ENCODE assay signal across 31 cellular contexts in genomic region chr6:104813552-104813951, GRCh38.
"Had no signal": no experiment of that assay in that cellular context is flagged by ENCODE, and none has a peak within 500 bp of the region (broad histone marks: within the 10 kb centered on the region; RNA-seq: fewer than 3 reads in every experiment).

No MANE protein-coding gene starts in this region.

- H3K27me3 Mint-ChIP-seq: activated CD4-positive, alpha-beta memory T cell treated with anti-CD3 and anti-CD28 coated beads for 36 hours; activated CD4-positive, alpha-beta T cell treated with anti-CD3 and anti-CD28 coated beads, Interleukin-2, amount 10 ng/mL, durations not matched to agents 24 days and 14 days; activated T-helper 17 cell treated with anti-CD3 and anti-CD28 coated beads, Interleukin-2, amount 50 U/mL, for 72 hours; effector memory CD8-positive, alpha-beta T cell; progenitor cell of endocrine pancreas; stimulated activated memory B cell treated with anti-CD40 and anti-IgM and Interleukin-4, amounts not matched to agents 10 μg/mL and 1 μg/mL and 100 μg/mL, for 72 hours; stimulated activated naive CD8-positive, alpha-beta T cell treated with anti-CD3 and anti-CD28 coated beads, Interleukin-15, amount 100 ng/mL, for 72 hours had no signal

- H3K4me1 Mint-ChIP-seq: nephron; stimulated activated memory B cell treated with anti-CD40 and anti-IgM and Interleukin-4, amounts not matched to agents 10 μg/mL and 1 μg/mL and 100 μg/mL, for 72 hours had no signal

- H3K4me3 Mint-ChIP-seq: activated CD4-positive, alpha-beta memory T cell treated with anti-CD3 and anti-CD28 coated beads for 36 hours; activated CD4-positive, alpha-beta T cell treated with anti-CD3 and anti-CD28 coated beads, Interleukin-2, amount 10 ng/mL, durations not matched to agents 24 days and 14 days; activated T-helper 17 cell treated with anti-CD3 and anti-CD28 coated beads, Interleukin-2, amount 50 U/mL, for 72 hours; effector memory CD8-positive, alpha-beta T cell; nephron; stimulated activated memory B cell treated with anti-CD40 and anti-IgM and Interleukin-4, amounts not matched to agents 10 μg/mL and 1 μg/mL and 100 μg/mL, for 72 hours; stimulated activated naive CD8-positive, alpha-beta T cell treated with anti-CD3 and anti-CD28 coated beads, Interleukin-15, amount 100 ng/mL, for 72 hours had no signal

- H3K9me3 ChIP-seq: gastrocnemius medialis, neutrophil, right lobe of liver, thyroid gland, upper lobe of left lung, vagina had no signal

- H3K27me3 ChIP-seq: gastrocnemius medialis, neutrophil, right lobe of liver, thyroid gland, upper lobe of left lung, vagina had no signal

- H3K27ac ChIP-seq: gastrocnemius medialis, neutrophil, right lobe of liver, skin epidermis, thyroid gland, upper lobe of left lung, vagina, WERI-Rb-1 had no signal

- H3K4me3 ChIP-seq: gastrocnemius medialis, right lobe of liver, skin epidermis, thyroid gland, upper lobe of left lung, vagina had no signal

- H3K27ac Mint-ChIP-seq: activated CD4-positive, alpha-beta memory T cell treated with anti-CD3 and anti-CD28 coated beads for 36 hours; activated CD4-positive, alpha-beta T cell treated with anti-CD3 and anti-CD28 coated beads, Interleukin-2, amount 10 ng/mL, durations not matched to agents 24 days and 14 days; activated T-helper 17 cell treated with anti-CD3 and anti-CD28 coated beads, Interleukin-2, amount 50 U/mL, for 72 hours; effector memory CD8-positive, alpha-beta T cell; nephron; progenitor cell of endocrine pancreas; stimulated activated memory B cell treated with anti-CD40 and anti-IgM and Interleukin-4, amounts not matched to agents 10 μg/mL and 1 μg/mL and 100 μg/mL, for 72 hours; stimulated activated naive CD8-positive, alpha-beta T cell treated with anti-CD3 and anti-CD28 coated beads, Interleukin-15, amount 100 ng/mL, for 72 hours had no signal

- H3K36me3 ChIP-seq: gastrocnemius medialis, neutrophil, right lobe of liver, thyroid gland, upper lobe of left lung, vagina had no signal

- H3K9me3 Mint-ChIP-seq: effector memory CD8-positive, alpha-beta T cell; nephron; stimulated activated memory B cell treated with anti-CD40 and anti-IgM and Interleukin-4, amounts not matched to agents 10 μg/mL and 1 μg/mL and 100 μg/mL, for 72 hours had no signal

- ATAC-seq: activated CD4-positive, CD25-positive, alpha-beta regulatory T cell treated with anti-CD3 and anti-CD28 coated beads, Interleukin-2, amount 50 U/mL, for 24 hours; activated T-helper 17 cell treated with anti-CD3 and anti-CD28 coated beads, Interleukin-2, amount 50 U/mL, for 72 hours; effector memory CD8-positive, alpha-beta T cell; gastrocnemius medialis; left cardiac atrium; right lobe of liver; stimulated activated memory B cell treated with anti-CD40 and anti-IgM and Interleukin-4, amounts not matched to agents 10 μg/mL and 1 μg/mL and 100 μg/mL, for 72 hours; stimulated activated naive CD8-positive, alpha-beta T cell treated with anti-CD3 and anti-CD28 coated beads, Interleukin-15, amount 100 ng/mL, for 72 hours had no signal

- DNase-seq: activated CD4-positive, alpha-beta memory T cell treated with anti-CD3 and anti-CD28 coated beads for 36 hours; activated CD4-positive, alpha-beta T cell treated with anti-CD3 and anti-CD28 coated beads, Interleukin-2, amount 10 ng/mL, durations not matched to agents 24 days and 14 days; activated CD8-positive, alpha-beta memory T cell treated with anti-CD3 and anti-CD28 coated beads, Interleukin-2, amount 50 U/mL, for 4 hours; activated gamma-delta T cell treated with Interleukin-2 at 50 U/mL for 16 hours; activated naive CD4-positive, alpha-beta T cell treated with anti-CD3 and anti-CD28 coated beads, Interleukin-2, amount 50 U/mL, for 16 hours; activated T-cell treated with anti-CD3 and anti-CD28 coated beads, Interleukin-2, amount 50 U/mL, for 1 hour; amygdala; caudate nucleus; cortex of kidney; effector memory CD8-positive, alpha-beta T cell; erythroblast; gastrocnemius medialis; hippocampal formation; left cardiac atrium; mammary epithelial cell; right lobe of liver; stimulated activated CD4-positive, alpha-beta T cell treated with anti-CD3 and anti-CD28 coated beads, Interleukin-4, amount 100 ng/mL, for 4 hours; stimulated activated CD8-positive, alpha-beta memory T cell treated with anti-CD3 and anti-CD28 coated beads, Interleukin-4, amount 100 ng/mL, for 48 hours; stimulated activated naive CD8-positive, alpha-beta T cell treated with anti-CD3 and anti-CD28 coated beads, Interleukin-15, amount 100 ng/mL, for 72 hours; T1000; thyroid gland; upper lobe of left lung; WERI-Rb-1 had no signal

- H3K4me1 ChIP-seq: gastrocnemius medialis, right lobe of liver, thyroid gland, upper lobe of left lung, vagina had no signal
